In genomic region chr17:82642022-82642421, GRCh38 we compare ENCODE assay signal across 1 cellular context.
TF ChIP-seq lines count a peak whose summit lies in the region.

No MANE protein-coding gene starts in this region.

TF ChIP-seq in GM23338, 12 proteins besides CTCF, POLR2A, EP300 and RAD21:
- TF ChIP-seq ZNF462 (CRISPR knock-in tag; IDR thresholded peaks at IDR 0.05) (no peak), JUNB (IDR thresholded peaks at IDR 0.05; ENCODE audit: unreplicated experiment) (no peak), CREB1 (CRISPR knock-in tag; IDR thresholded peaks at IDR 0.05; ENCODE audit: low read depth) (no peak), ZNF331 (CRISPR knock-in tag; IDR thresholded peaks at IDR 0.05; ENCODE audit: low read depth) (no peak), EZH2phosphoT487 (IDR thresholded peaks at IDR 0.05; ENCODE audit: unreplicated experiment) (no peak), REST (IDR thresholded peaks at IDR 0.05; ENCODE audit: unreplicated experiment) (no peak)
